In genomic region chr3:23945653-23945902, GRCh38 we compare ENCODE assay signal across 8 cellular contexts. TPM values are rescaled to one million over a fixed set of nuclear protein-coding genes. Genes with fewer than 3 reads are reported as not detected.
A peak's percentile ranks its signal among the peaks of the same experiment; 100 is the strongest.
DNase-seq lines count a peak whose midpoint lies in the region; ATAC-seq, FAIRE-seq and TF ChIP-seq lines count a peak whose summit lies in the region.

No MANE protein-coding gene starts in this region.

- no peak overlapping the region for H2AK5ac ChIP-seq in H1 (ENCODE audit: low read depth, low read length)

- DNase-seq in BJ (ENCODE audit: low read depth) (no peak), MG63 (no peak), H1 (ENCODE audit: low read depth in 1 of 2, low spot score in 2 of 2) (no peak), D341Med (ENCODE audit: low spot score) (no peak), NAMALWA (ENCODE audit: low spot score) (no peak)
- no peak for DNase-seq in stimulated activated CD4-positive, alpha-beta T cell treated with anti-CD3 and anti-CD28 coated beads, Interleukin-1b, Interleukin-23, amount 100 ng/mL, for 48 hours

- H3K36me3 ChIP-seq in BJ (ENCODE audit: control insufficient read depth, insufficient read depth, low read length) (no peaks in the 10 kb centered on the region), MG63 (no peaks in the 10 kb centered on the region), H1 (ENCODE audit: control insufficient read depth in 2 of 4, insufficient read depth in 4 of 4, low read length in 3 of 4) (no peaks in the 10 kb centered on the region), neuron (ENCODE audit: insufficient read depth, low read length) (no peaks in the 10 kb centered on the region)

- H3K4me1 ChIP-seq in H1 (replicated peaks in 1 of 4; ENCODE audit: control insufficient read depth in 3 of 4, insufficient read depth in 4 of 4, low read length in 3 of 4): peaks cover 8 to 17% (median 12%) of the 10 kb centered on the region in 4 experiments; a peak in 6 of 7 replicates
- H3K4me1 ChIP-seq in neuron (ENCODE audit: insufficient read depth, low read length): peaks cover 16% of the 10 kb centered on the region

- H4K5ac ChIP-seq in H1 (ENCODE audit: insufficient read length, low read depth, low read length): no peak overlapping the region

- peak overlapping the region; percentile 90; the same call in 1 of the 2 replicates for H3K27ac ChIP-seq in H1 (ENCODE audit: low read depth, low read length)

- H2BK15ac ChIP-seq in H1 (ENCODE audit: low read length): no peak overlapping the region

- H3K79me2 ChIP-seq in H1 (ENCODE audit: control insufficient read depth in 1 of 2, insufficient read depth in 2 of 2, low read length in 2 of 2): peaks cover 4 to 41% of the 10 kb centered on the region in 2 experiments; a peak in 3 of 4 replicates

- H4K20me1 ChIP-seq in H1 (replicated peaks in 1 of 2; ENCODE audit: control insufficient read depth in 1 of 2, insufficient read depth in 2 of 2, low read length in 2 of 2): peaks cover 0 to 3% of the 10 kb centered on the region in 2 experiments

- no peak for TF ChIP-seq CTCF in BJ (IDR thresholded peaks at IDR 0.05; ENCODE audit: insufficient read depth, low read depth, low read length)
- no peak for TF ChIP-seq CTCF in H1 (IDR thresholded peaks at IDR 0.05; ENCODE audit: control extremely low read depth in 1 of 3, insufficient read depth in 1 of 3, low read depth in 1 of 3, low read length in 3 of 3)

- no peak overlapping the region for H3K18ac ChIP-seq in H1 (ENCODE audit: extremely low read depth, low read length)

- TF ChIP-seq POLR2A in H1 (IDR thresholded peaks at IDR 0.05; ENCODE audit: control extremely low read depth in 1 of 2, low read depth in 2 of 2, low read length in 2 of 2): peak; percentile 38 to 63

- no peak for FAIRE-seq in H1 (lab: Jason Lieb, UNC)

- ATAC-seq in GM18873 (IDR thresholded peaks at IDR 0.05; ENCODE audit: low FRiP score, unreplicated experiment): no peak

- POLR2A ChIA-PET in BJ (lab: Charles Lee): no interaction called here
- POLR2A ChIA-PET in H1 (lab: Charles Lee; ENCODE audit: partially characterized antibody): interaction anchor here (1.0 to 6.6 kb wide), 6 partner anchors 9 to 28 kb away, joined by 5 to 137 read pairs (median 10); partner anchors contain the start of genes NKIRAS1 and RPL15

- no peaks in the 10 kb centered on the region for H3K79me1 ChIP-seq in H1 (ENCODE audit: low read depth, low read length)

- H3K9me3 ChIP-seq in MG63 (no peaks in the 10 kb centered on the region), H1 (ENCODE audit: insufficient read depth in 2 of 2, low read depth in 1 of 2, low read length in 1 of 2) (no peaks in the 10 kb centered on the region), neuron (ENCODE audit: low read length) (no peaks in the 10 kb centered on the region)

- H3K4ac ChIP-seq in H1 (replicated peaks; ENCODE audit: insufficient read length, low read depth, low read length): no peak overlapping the region

- no peak overlapping the region for H3K23ac ChIP-seq in H1 (ENCODE audit: insufficient read length)

- peak overlapping the region; percentile 97; the same call in 1 of the 2 replicates for H4K8ac ChIP-seq in H1 (ENCODE audit: extremely low read depth, insufficient read depth, low read length)

- peak overlapping the region; percentile 57 for H3K4me3 ChIP-seq in BJ (ENCODE audit: low read depth, low read length)
- peak overlapping the region; percentile 55; the same call in 1 of the 2 replicates for H3K4me3 ChIP-seq in MG63
- peak overlapping the region; percentile 44 to 91 (median 68); a peak in 5 of 8 replicates for H3K4me3 ChIP-seq in H1 (ENCODE audit: extremely low read depth in 1 of 4, insufficient read depth in 2 of 4, low read depth in 3 of 4, low read length in 4 of 4)
- H3K4me3 ChIP-seq in neuron (ENCODE audit: low read length): peak overlapping the region; percentile 81

- H3K56ac ChIP-seq in H1 (replicated peaks; ENCODE audit: insufficient read length, low read depth, low read length): no peak overlapping the region

- no peak overlapping the region for H3K14ac ChIP-seq in H1 (ENCODE audit: insufficient read length)

- H3K27me3 ChIP-seq in BJ (ENCODE audit: control insufficient read depth, insufficient read depth, low read length) (no peaks in the 10 kb centered on the region), MG63 (no peaks in the 10 kb centered on the region), H1 (replicated peaks in 1 of 4; ENCODE audit: control insufficient read depth in 3 of 4, extremely low read depth in 1 of 4, insufficient read depth in 3 of 4, low read length in 3 of 4) (no peaks in the 10 kb centered on the region; a peak in 1 of 7 replicates), neuron (ENCODE audit: insufficient read depth, low read length) (no peaks in the 10 kb centered on the region)

- CTCF ChIA-PET in BJ (lab: Yijun Ruan, JAX) (no interaction called here), H1 (lab: Charles Lee; ENCODE audit: partially characterized antibody) (no interaction called here)

- H2AFZ ChIP-seq in H1 (ENCODE audit: low read length): no peak overlapping the region
- H2AFZ ChIP-seq in neuron (ENCODE audit: low read depth, low read length): no peak overlapping the region

- peak overlapping the region in 3 of 4 experiments; percentile 78 to 100 (median 93); a peak in 6 of 7 replicates for H3K9ac ChIP-seq in H1 (replicated peaks in 1 of 4; ENCODE audit: extremely low read depth in 1 of 4, low read depth in 3 of 4, low read length in 3 of 4)

- H2BK5ac ChIP-seq in H1 (ENCODE audit: low read depth, low read length): no peak overlapping the region

- no peak overlapping the region; a peak in 1 of 4 replicates for H3K4me2 ChIP-seq in H1 (ENCODE audit: insufficient read depth in 1 of 2, low read depth in 2 of 2, low read length in 2 of 2)

- no peak overlapping the region for H2BK20ac ChIP-seq in H1 (ENCODE audit: low read length)

- no CpG with 5 or more reads among the region's 38 CpGs for whole genome bisulfite sequencing in H1 (ENCODE audit: extremely low coverage in 1 of 2, insufficient coverage in 1 of 2, insufficient read length in 1 of 2, insufficient replicate concordance in 2 of 2, low coverage in 1 of 2, low lambda C conversion rate in 2 of 2, missing lambda C conversion rate in 1 of 2), 2 experiments

- no peak for TF ChIP-seq RAD21 in H1 (IDR thresholded peaks at IDR 0.05 in 1 of 2, conservative IDR thresholded peaks at IDR 0.05 in 1 of 2; ENCODE audit: low read depth in 2 of 2, low read length in 2 of 2)

- TF ChIP-seq EP300 in H1 (IDR thresholded peaks at IDR 0.05; ENCODE audit: borderline replicate concordance in 1 of 2, low read depth in 2 of 2, low read length in 2 of 2): no peak

- no peak overlapping the region for H2BK120ac ChIP-seq in H1 (replicated peaks; ENCODE audit: low read depth, low read length)

- H4K91ac ChIP-seq in H1 (replicated peaks; ENCODE audit: insufficient read length, low read length): no peak overlapping the region

- H3K23me2 ChIP-seq in H1 (ENCODE audit: low read depth, low read length): peaks cover 5% of the 10 kb centered on the region

- no peak overlapping the region for H2BK12ac ChIP-seq in H1 (ENCODE audit: low read depth, low read length)

TF ChIP-seq in H1, 55 proteins besides CTCF, POLR2A, EP300 and RAD21 (continues in another document):
- TF ChIP-seq CHD2 (IDR thresholded peaks at IDR 0.05; ENCODE audit: low read length) (0 out of 2 replicates have a peak, but pooled peaks have one; percentile 5), PHF8 (conservative IDR thresholded peaks at IDR 0.05; ENCODE audit: low read depth, low read length) (0 out of 2 replicates have a peak, but pooled peaks have one; percentile 8), SIN3A (conservative IDR thresholded peaks at IDR 0.05 in 1 of 2, IDR thresholded peaks at IDR 0.05 in 1 of 2; ENCODE audit: low read depth in 1 of 2, low read length in 2 of 2) (peak in 1 of 2 experiments; percentile 36; a peak in 1 of 4 replicates)

RNA-seq across cellular contexts. Expression of gene NR1D2, which starts 0.5 kb away (rescaled TPM):
- polyA plus RNA-seq in BJ (2011; rRNA removed) (18.0 and 37.7 TPM in 2 replicates), H1 (2011; rRNA removed) (3.5 and 5.9 TPM in 2 replicates)
- 30.7 and 34.5 TPM in 2 replicates for polyA minus RNA-seq in BJ (2011; rRNA and poly(A)+ RNA removed)
- 5.9 and 9.7 TPM in 2 replicates for total RNA-seq in MG63 (2014; rRNA removed; shearing (Covaris generic); ENCODE audit: low replicate concordance)
- total RNA-seq in H1 (2021; fragmentation: NEBNext Ultra II Directional; extraction: Animal tissue kit (Norgen Biotek cat#: 25700)): 21.7 and 22.0 TPM in 2 replicates
- 6.9 TPM for polyA plus RNA-seq in H1 (2011; cell fraction: cytosol; rRNA removed)
- polyA plus RNA-seq in H1 (2011; cell fraction: nucleus; rRNA removed): 3.1 TPM
- 9.9 to 16.3 TPM (median 12.7 TPM) in 4 replicates for polyA plus RNA-seq in H1 (2012, experiment 1 of 2)
- 0.39 TPM for polyA plus RNA-seq in H1 (2012, experiment 2 of 2)
- 7.1 TPM for polyA plus RNA-seq in H1 (2013, experiment 1 of 2)
- polyA plus RNA-seq in H1 (2013, experiment 2 of 2): 7.3 TPM
- polyA minus RNA-seq in H1 (2011; rRNA and poly(A)+ RNA removed): 26.1 and 41.2 TPM in 2 replicates
- polyA minus RNA-seq in H1 (2011; cell fraction: cytosol; rRNA and poly(A)+ RNA removed): 17.2 TPM
- 29.0 TPM for polyA minus RNA-seq in H1 (2011; cell fraction: nucleus; rRNA and poly(A)+ RNA removed)

RNA-seq across cellular contexts. Expression of gene RPL15, which starts 28.6 kb away (rescaled TPM):
- polyA plus RNA-seq in BJ (2011; rRNA removed) (4,789 and 5,733 TPM in 2 replicates), H1 (2011; rRNA removed) (6,473 and 6,491 TPM in 2 replicates)
- polyA minus RNA-seq in BJ (2011; rRNA and poly(A)+ RNA removed): 1,245 and 1,979 TPM in 2 replicates
- total RNA-seq in MG63 (2014; rRNA removed; shearing (Covaris generic); ENCODE audit: low replicate concordance): 2,383 and 4,340 TPM in 2 replicates
- total RNA-seq in H1 (2021; fragmentation: NEBNext Ultra II Directional; extraction: Animal tissue kit (Norgen Biotek cat#: 25700)): 2,767 and 2,819 TPM in 2 replicates
- 6,660 TPM for polyA plus RNA-seq in H1 (2011; cell fraction: cytosol; rRNA removed)
- polyA plus RNA-seq in H1 (2011; cell fraction: nucleus; rRNA removed): 3,832 TPM
- polyA plus RNA-seq in H1 (2012, experiment 1 of 2): 3,531 to 4,386 TPM (median 4,298 TPM) in 4 replicates
- 9,956 TPM for polyA plus RNA-seq in H1 (2012, experiment 2 of 2)
- polyA plus RNA-seq in H1 (2013, experiment 1 of 2): 2,824 TPM
- polyA plus RNA-seq in H1 (2013, experiment 2 of 2): 2,851 TPM
- polyA minus RNA-seq in H1 (2011; rRNA and poly(A)+ RNA removed): 1,830 and 1,953 TPM in 2 replicates
- polyA minus RNA-seq in H1 (2011; cell fraction: cytosol; rRNA and poly(A)+ RNA removed): 1,561 TPM
- 1,070 TPM for polyA minus RNA-seq in H1 (2011; cell fraction: nucleus; rRNA and poly(A)+ RNA removed)

RNA-seq across cellular contexts. Expression of gene NKIRAS1, which starts 28.8 kb away (rescaled TPM):
- 5.1 and 11.8 TPM in 2 replicates for polyA plus RNA-seq in BJ (2011; rRNA removed)
- 3.4 and 4.9 TPM in 2 replicates for polyA minus RNA-seq in BJ (2011; rRNA and poly(A)+ RNA removed)
- total RNA-seq in MG63 (2014; rRNA removed; shearing (Covaris generic); ENCODE audit: low replicate concordance): 9.9 and 12.9 TPM in 2 replicates
- total RNA-seq in H1 (2021; fragmentation: NEBNext Ultra II Directional; extraction: Animal tissue kit (Norgen Biotek cat#: 25700)): 7.0 and 7.6 TPM in 2 replicates
- polyA plus RNA-seq in H1 (2011; rRNA removed): 1.8 and 3.4 TPM in 2 replicates
- 4.4 TPM for polyA plus RNA-seq in H1 (2011; cell fraction: cytosol; rRNA removed)
- 1.5 TPM for polyA plus RNA-seq in H1 (2011; cell fraction: nucleus; rRNA removed)
- 3.6 to 7.2 TPM (median 5.0 TPM) in 4 replicates for polyA plus RNA-seq in H1 (2012, experiment 1 of 2)
- polyA plus RNA-seq in H1 (2012, experiment 2 of 2): 0.88 TPM
- 4.2 TPM for polyA plus RNA-seq in H1 (2013, experiment 1 of 2)
- polyA plus RNA-seq in H1 (2013, experiment 2 of 2): 4.4 TPM
- 3.1 and 3.9 TPM in 2 replicates for polyA minus RNA-seq in H1 (2011; rRNA and poly(A)+ RNA removed)
- 3.3 TPM for polyA minus RNA-seq in H1 (2011; cell fraction: cytosol; rRNA and poly(A)+ RNA removed)
- 8.5 TPM for polyA minus RNA-seq in H1 (2011; cell fraction: nucleus; rRNA and poly(A)+ RNA removed)
